In the genomic region with DNA sequence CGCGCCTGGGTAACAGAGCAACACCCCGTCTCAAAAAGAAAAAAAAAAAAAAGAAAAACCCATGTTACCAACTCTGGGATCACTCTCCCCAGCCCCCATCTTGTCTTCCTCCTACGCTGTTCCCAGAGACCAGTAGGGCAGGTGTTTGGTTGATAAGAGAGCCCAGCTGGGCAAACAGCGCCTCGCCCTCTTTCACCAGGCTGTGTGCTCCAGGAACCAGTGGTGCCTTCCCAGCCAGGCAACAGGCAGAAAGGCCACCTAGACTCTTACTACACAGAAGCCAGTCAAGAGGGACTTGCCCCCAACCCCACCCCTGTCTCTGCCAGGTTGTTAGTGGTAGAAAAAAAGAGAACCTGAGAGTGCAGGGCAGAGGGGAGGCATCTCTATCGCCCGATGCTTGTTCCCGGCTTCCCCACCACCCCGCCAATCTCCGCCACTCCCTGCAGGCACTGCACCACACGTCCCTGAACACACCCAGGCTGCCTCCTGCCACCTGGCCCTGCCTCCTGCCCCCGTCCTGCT, we compare ENCODE assay signal across 10 cellular contexts. TPM values are rescaled to one million over a fixed set of nuclear protein-coding genes. Genes with fewer than 3 reads are reported as not detected.
DNase-seq lines count a peak whose midpoint lies in the region; ATAC-seq and TF ChIP-seq lines count a peak whose summit lies in the region.
"Had no signal": no experiment of that assay in that cellular context is flagged by ENCODE, and none has a peak within 500 bp of the region (broad histone marks: within the 10 kb centered on the region; RNA-seq: fewer than 3 reads in every experiment).

No MANE protein-coding gene starts in this region.

- DNase-seq in SIG-M5 treated with dmso at 0.1 percent for 504 hours (lab: John Stamatoyannopoulos, UW; ENCODE audit: unreplicated experiment) (peak; percentile 12), SIG-M5 (lab: John Stamatoyannopoulos, UW) (no peak), NCI-H2107 treated with DMSO at 0.1 percent for 48 hours (lab: John Stamatoyannopoulos, UW; ENCODE audit: unreplicated experiment) (peak; percentile 97), prostate gland (ENCODE audit: low spot score) (peak; percentile 74), head of caudate nucleus (no peak), OCI-M2 (lab: John Stamatoyannopoulos, UW; ENCODE audit: unreplicated experiment) (no peak)
- DNase-seq in central memory CD8-positive, alpha-beta T cell (ENCODE audit: low spot score in 2 of 2) = no peak
- no peak for DNase-seq in activated CD4-positive, alpha-beta T cell treated with anti-CD3 and anti-CD28 coated beads for 36 hours
- DNase-seq: hypothalamus had no signal

- 66% methylated on average over 13 of the region's 13 CpGs for WGBS in prostate gland

- H3K27me3 Mint-ChIP-seq in central memory CD8-positive, alpha-beta T cell = no peaks in the 10 kb centered on the region
- H3K27me3 Mint-ChIP-seq in activated CD4-positive, alpha-beta T cell treated with anti-CD3 and anti-CD28 coated beads for 36 hours = no peaks in the 10 kb centered on the region

- peak; percentile 29 for TF ChIP-seq POLR2A in prostate gland (IDR thresholded peaks at IDR 0.05)

- H3K27ac ChIP-seq in prostate gland = peak overlapping the region; percentile 68 to 78
- H3K27ac ChIP-seq: psoas muscle had no signal

- H3K27me3 ChIP-seq in prostate gland (replicated peaks; ENCODE audit: insufficient read depth) = no peaks in the 10 kb centered on the region

- peak overlapping the region; percentile 6 for H3K4me3 Mint-ChIP-seq in central memory CD8-positive, alpha-beta T cell
- H3K4me3 Mint-ChIP-seq in activated CD4-positive, alpha-beta T cell treated with anti-CD3 and anti-CD28 coated beads for 36 hours = no peak overlapping the region

- POLR2A ChIA-PET in activated CD4-positive, alpha-beta T cell treated with anti-CD3 and anti-CD28 coated beads for 36 hours (lab: Charles Lee) = no interaction called here

- CTCF ChIA-PET in activated CD4-positive, alpha-beta T cell treated with anti-CD3 and anti-CD28 coated beads for 36 hours (lab: Charles Lee) = no interaction called here

- H3K9me3 Mint-ChIP-seq in central memory CD8-positive, alpha-beta T cell = no peaks in the 10 kb centered on the region
- no peaks in the 10 kb centered on the region for H3K9me3 Mint-ChIP-seq in activated CD4-positive, alpha-beta T cell treated with anti-CD3 and anti-CD28 coated beads for 36 hours (ENCODE audit: low read depth)

- peaks cover 6% of the 10 kb centered on the region for H3K4me1 ChIP-seq in prostate gland (replicated peaks)
- H3K4me1 ChIP-seq: psoas muscle had no signal

- no peak overlapping the region for H3K4me3 ChIP-seq in prostate gland
- H3K4me3 ChIP-seq: psoas muscle had no signal

- ATAC-seq in central memory CD8-positive, alpha-beta T cell (replicated peaks; ENCODE audit: extremely low read depth, poor library complexity, severe bottlenecking) = no peak
- no peak for ATAC-seq in activated CD4-positive, alpha-beta T cell treated with anti-CD3 and anti-CD28 coated beads for 36 hours
- ATAC-seq: psoas muscle had no signal

- no peaks in the 10 kb centered on the region for H3K36me3 ChIP-seq in prostate gland

- intact Hi-C loops in prostate gland (cut with DNase I) = no loop called here
- intact Hi-C loops in head of caudate nucleus (cut with DNase I) = no loop called here
- intact Hi-C loops in activated CD4-positive, alpha-beta T cell treated with anti-CD3 and anti-CD28 coated beads for 36 hours (cut with DNase I, micrococcal nuclease) = no loop called here

- no peak for TF ChIP-seq CTCF in prostate gland (IDR thresholded peaks at IDR 0.05)

- peaks cover 48% of the 10 kb centered on the region for H3K4me1 Mint-ChIP-seq in central memory CD8-positive, alpha-beta T cell
- H3K4me1 Mint-ChIP-seq in activated CD4-positive, alpha-beta T cell treated with anti-CD3 and anti-CD28 coated beads for 36 hours = peaks cover 9% of the 10 kb centered on the region

- peak overlapping the region; percentile 27 for H3K27ac Mint-ChIP-seq in central memory CD8-positive, alpha-beta T cell (ENCODE audit: low read depth)
- H3K27ac Mint-ChIP-seq in activated CD4-positive, alpha-beta T cell treated with anti-CD3 and anti-CD28 coated beads for 36 hours = no peak overlapping the region

- H3K36me3 Mint-ChIP-seq in central memory CD8-positive, alpha-beta T cell (ENCODE audit: insufficient read depth) = peaks cover 54% of the 10 kb centered on the region
- peaks cover 13% of the 10 kb centered on the region for H3K36me3 Mint-ChIP-seq in activated CD4-positive, alpha-beta T cell treated with anti-CD3 and anti-CD28 coated beads for 36 hours (ENCODE audit: low read depth)

- no peaks in the 10 kb centered on the region for H3K9me3 ChIP-seq in prostate gland
- H3K9me3 ChIP-seq: psoas muscle had no signal

RNA-seq across cellular contexts. Expression of gene CTRC, which starts 14.0 kb away (rescaled TPM):
- not detected for total RNA-seq in prostate gland
- total RNA-seq in activated CD4-positive, alpha-beta T cell treated with anti-CD3 and anti-CD28 coated beads for 36 hours = not detected

RNA-seq across cellular contexts. Expression of gene EFHD2, which starts 14.5 kb away (rescaled TPM):
- total RNA-seq in prostate gland = 100 to 1,000 TPM in 1 of 2 donors, 10 to 100 TPM in 1; 69.9 to 281 TPM
- 10 to 100 TPM; 43.1 to 48.6 TPM for total RNA-seq in activated CD4-positive, alpha-beta T cell treated with anti-CD3 and anti-CD28 coated beads for 36 hours

RNA-seq across cellular contexts. Expression of gene CELA2A, which starts 32.3 kb away (rescaled TPM):
- total RNA-seq in prostate gland = 1 to 10 TPM in 1 of 2 donors, not detected in 1; 5.4 TPM
- not detected for total RNA-seq in activated CD4-positive, alpha-beta T cell treated with anti-CD3 and anti-CD28 coated beads for 36 hours

RNA-seq across cellular contexts. Expression of gene CELA2B, which starts 51.7 kb away (rescaled TPM):
- total RNA-seq in prostate gland = 1 to 10 TPM in 1 of 2 donors, not detected in 1; 1.1 TPM
- total RNA-seq in activated CD4-positive, alpha-beta T cell treated with anti-CD3 and anti-CD28 coated beads for 36 hours = not detected

Comparison
In these comparisons a context has a peak if more than half of its experiments do, and no peak if none do; other contexts are left out.
1. DNase-seq: peak in SIG-M5 treated with dmso at 0.1 percent for 504 hours (single experiment), NCI-H2107 treated with DMSO at 0.1 percent for 48 hours (single experiment) and prostate gland (single experiment); none in SIG-M5 (single experiment), central memory CD8-positive, alpha-beta T cell (0 of 2), head of caudate nucleus (0 of 42), activated CD4-positive, alpha-beta T cell treated with anti-CD3 and anti-CD28 coated beads for 36 hours (single experiment) and OCI-M2 (single experiment).